8 cellular contexts compared by ENCODE assay signal in genomic region chr3:75579981-75580782, GRCh38.
DNase-seq lines count a peak whose midpoint lies in the region; ATAC-seq and TF ChIP-seq lines count a peak whose summit lies in the region.
"Not testable (repeated sequence)": the region's sequence is repeated elsewhere in the genome, so short reads cannot be mapped to it uniquely, and the experiment has no call there.

No MANE protein-coding gene starts in this region.

- peak; percentile 41 to 48 for ATAC-seq in activated naive CD4-positive, alpha-beta T cell treated with anti-CD3 and anti-CD28 coated beads, Interleukin-2, amount 50 U/mL, for 72 hours

- H3K9me3 ChIP-seq in MG63, esophagus muscularis mucosa: not testable (repeated sequence)

- DNase-seq in G401 (ENCODE audit: low spot score) (peak; percentile 27), MG63 (peak; percentile 38), lower leg skin (ENCODE audit: low spot score in 2 of 2) (peak in 1 of 2 donors; percentile 86), ureter (ENCODE audit: low spot score) (peak; percentile 56)
- DNase-seq in activated naive CD4-positive, alpha-beta T cell treated with anti-CD3 and anti-CD28 coated beads, Interleukin-2, amount 50 U/mL, for 72 hours (ENCODE audit: low spot score in 2 of 2) = peak; percentile 62 to 71
- not testable (repeated sequence) for DNase-seq in esophagus muscularis mucosa (ENCODE audit: extremely low spot score)

- H3K27ac ChIP-seq in esophagus muscularis mucosa (replicated peaks in 1 of 4) (peak overlapping the region in 1 of 4 donors; percentile 30), skin epidermis (peak overlapping the region in 1 of 21 experiments; percentile 71)

- H3K27ac Mint-ChIP-seq in activated naive CD4-positive, alpha-beta T cell treated with anti-CD3 and anti-CD28 coated beads, Interleukin-2, amount 50 U/mL, for 72 hours = not testable (repeated sequence)

- H3K27me3 ChIP-seq in MG63 = not testable (repeated sequence)
- H3K27me3 ChIP-seq in esophagus muscularis mucosa = peaks cover 0 to 36% (median 0%) of the 10 kb centered on the region in 4 donors

- H3K4me3 ChIP-seq in MG63 = peak overlapping the region; percentile 35
- peak overlapping the region; percentile 38 for H3K4me3 ChIP-seq in WI38 (ENCODE audit: low read depth, low read length)
- peak overlapping the region; percentile 58 to 65 (median 62) for H3K4me3 ChIP-seq in esophagus muscularis mucosa
- peak overlapping the region; percentile 32 for H3K4me3 ChIP-seq in lower leg skin (ENCODE audit: low read depth, poor library complexity, severe bottlenecking)
- peak overlapping the region in 6 of 7 experiments; percentile 11 to 43 (median 28) for H3K4me3 ChIP-seq in skin epidermis

- intact Hi-C loops in esophagus muscularis mucosa (cut with DNase I) = loop anchor here (10.0 kb wide), 1 partner anchor 285 kb away; no protein-coding TSS in a partner anchor
- intact Hi-C loops in lower leg skin (cut with DNase I; ENCODE audit: low total_unique reads) = not testable (repeated sequence)

- not testable (repeated sequence) for TF ChIP-seq CTCF in WI38 (IDR thresholded peaks at IDR 0.05; ENCODE audit: low read depth, low read length); lower leg skin (IDR thresholded peaks at IDR 0.05)
- TF ChIP-seq CTCF in esophagus muscularis mucosa (IDR thresholded peaks at IDR 0.05) = peak; percentile 80 to 88 (median 84)

- H3K9me3 Mint-ChIP-seq in activated naive CD4-positive, alpha-beta T cell treated with anti-CD3 and anti-CD28 coated beads, Interleukin-2, amount 50 U/mL, for 72 hours = not testable (repeated sequence)

- TF ChIP-seq POLR2A in esophagus muscularis mucosa (IDR thresholded peaks at IDR 0.05; ENCODE audit: low read depth); lower leg skin (IDR thresholded peaks at IDR 0.05): not testable (repeated sequence)

- H3K36me3 Mint-ChIP-seq in activated naive CD4-positive, alpha-beta T cell treated with anti-CD3 and anti-CD28 coated beads, Interleukin-2, amount 50 U/mL, for 72 hours = peaks cover 0 to 10% of the 10 kb centered on the region in 2 donors

- peaks cover 6 to 15% (median 12%) of the 10 kb centered on the region in 4 donors for H3K4me1 ChIP-seq in esophagus muscularis mucosa

- not testable (repeated sequence) for H3K36me3 ChIP-seq in MG63, esophagus muscularis mucosa

- in situ Hi-C loops in G401 (cut with HindIII; ENCODE audit: low sequenced_read_pairs) = not testable (repeated sequence)

- WGBS in esophagus muscularis mucosa = 11% methylated on average over 12 of the region's 67 CpGs
- 6 to 19% methylated on average over 12 to 23 of the region's 67 CpGs for WGBS in lower leg skin, 2 donors

- not testable (repeated sequence) for TF ChIP-seq EP300 in esophagus muscularis mucosa (IDR thresholded peaks at IDR 0.05)
